Comparison of ENCODE assay signal across 9 cellular contexts in the genomic region with DNA sequence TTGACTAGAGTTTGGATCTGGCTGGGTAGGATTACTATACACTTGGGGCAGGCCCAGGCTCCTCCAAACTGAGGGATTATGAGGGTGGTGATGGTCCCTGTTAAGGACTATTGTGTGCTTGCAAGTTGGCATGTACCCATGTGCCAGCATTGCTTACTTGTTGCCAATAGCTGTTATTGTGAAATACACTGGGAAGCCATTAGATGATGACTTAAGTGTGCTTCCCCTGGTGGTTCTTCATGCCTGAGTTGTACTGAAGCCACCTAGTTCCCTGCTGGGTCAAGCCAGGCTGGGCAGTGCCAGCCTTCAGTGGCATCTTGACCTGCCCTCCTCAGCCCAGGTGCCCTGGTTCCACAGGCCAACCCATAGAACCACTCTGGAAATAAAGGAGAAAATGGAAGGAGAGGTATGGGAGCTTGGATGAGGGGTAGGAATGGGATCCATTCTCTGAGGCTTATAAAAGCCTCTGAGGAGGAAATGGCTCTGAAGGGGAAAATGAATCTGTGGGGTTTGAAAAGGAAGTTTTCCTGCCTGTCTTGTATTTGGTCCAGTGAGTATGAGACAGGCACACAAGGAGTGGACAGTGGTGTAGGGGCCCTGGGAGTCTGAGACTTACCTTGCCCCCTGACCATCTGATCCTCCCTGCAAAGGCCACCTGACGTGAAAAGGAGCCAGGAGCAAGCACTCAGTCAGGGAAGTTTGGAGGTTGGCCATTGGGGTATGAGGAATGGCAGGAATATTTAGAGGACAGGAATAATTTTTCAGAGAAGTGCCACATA. TPM values are rescaled to one million over a fixed set of nuclear protein-coding genes. Genes with fewer than 3 reads are reported as not detected.
A peak's percentile ranks its signal among the peaks of the same experiment; 100 is the strongest.
DNase-seq lines count a peak whose midpoint lies in the region; ATAC-seq, FAIRE-seq and TF ChIP-seq lines count a peak whose summit lies in the region.
"Had no signal": no experiment of that assay in that cellular context is flagged by ENCODE, and none has a peak within 500 bp of the region (broad histone marks: within the 10 kb centered on the region; RNA-seq: fewer than 3 reads in every experiment).

No MANE protein-coding gene starts in this region.

- POLR2A ChIA-PET in activated naive CD8-positive, alpha-beta T cell treated with anti-CD3 and anti-CD28 coated beads, Interleukin-2, amount 10 ng/mL, durations not matched to agents 7 days and 5 days (lab: Charles Lee): interaction anchor here (0.6 to 5.7 kb wide), 8 partner anchors 13 to 277 kb away, joined by 3 to 43 read pairs (median 14); a partner anchor contains a TSS

- intact Hi-C loops in left ventricle myocardium inferior (cut with micrococcal nuclease): no loop called here
- intact Hi-C loops in Right ventricle myocardium inferior (cut with DNase I): loop anchor here (1.0 kb wide), 1 partner anchor 124 kb away; no protein-coding TSS in a partner anchor
- intact Hi-C loops in lower lobe of right lung (cut with DNase I): no loop called here

- H3K9me3 ChIP-seq in left ventricle myocardium inferior (replicated peaks): no peaks in the 10 kb centered on the region
- no peaks in the 10 kb centered on the region for H3K9me3 ChIP-seq in lower lobe of right lung

- no peaks in the 10 kb centered on the region for H3K27me3 Mint-ChIP-seq in activated naive CD8-positive, alpha-beta T cell treated with anti-CD3 and anti-CD28 coated beads, Interleukin-2, amount 10 ng/mL, durations not matched to agents 7 days and 5 days

- H3K27me3 ChIP-seq in left ventricle myocardium inferior (ENCODE audit: low read depth): peaks cover 14% of the 10 kb centered on the region
- no peaks in the 10 kb centered on the region for H3K27me3 ChIP-seq in lower lobe of right lung (ENCODE audit: low read depth)

- H3K4me1 Mint-ChIP-seq in activated naive CD8-positive, alpha-beta T cell treated with anti-CD3 and anti-CD28 coated beads, Interleukin-2, amount 10 ng/mL, durations not matched to agents 7 days and 5 days: peaks cover 65% of the 10 kb centered on the region

- peaks cover 3% of the 10 kb centered on the region for H3K36me3 ChIP-seq in left ventricle myocardium inferior
- H3K36me3 ChIP-seq in lower lobe of right lung: peaks cover 7% of the 10 kb centered on the region

- H3K27ac ChIP-seq in left ventricle myocardium inferior (replicated peaks): peak overlapping the region; percentile 88
- H3K27ac ChIP-seq in lower lobe of right lung: peak overlapping the region; percentile 92

- H3K4me3 ChIP-seq in left ventricle myocardium inferior: peak overlapping the region; percentile 70
- peak overlapping the region; percentile 73 for H3K4me3 ChIP-seq in lower lobe of right lung

- H3K4me1 ChIP-seq in left ventricle myocardium inferior (peaks cover 93% of the 10 kb centered on the region), lower lobe of right lung (peaks cover 86% of the 10 kb centered on the region)

- H3K36me3 Mint-ChIP-seq in activated naive CD8-positive, alpha-beta T cell treated with anti-CD3 and anti-CD28 coated beads, Interleukin-2, amount 10 ng/mL, durations not matched to agents 7 days and 5 days: peaks cover 26% of the 10 kb centered on the region

- DNase-seq in left ventricle myocardium inferior (no peak), Right ventricle myocardium inferior (ENCODE audit: missing footprints) (no peak), lower lobe of right lung (no peak), GM10266 (ENCODE audit: extremely low spot score) (no peak), urothelium cell line (ENCODE audit: low spot score) (no peak)
- DNase-seq in activated naive CD8-positive, alpha-beta T cell treated with anti-CD3 and anti-CD28 coated beads, Interleukin-2, amount 10 ng/mL, durations not matched to agents 7 days and 5 days: no peak
- DNase-seq in central memory CD4-positive, alpha-beta T cell: no peak
- DNase-seq: hippocampal formation had no signal

- no peak for TF ChIP-seq CTCF in left ventricle myocardium inferior (IDR thresholded peaks at IDR 0.05; ENCODE audit: borderline replicate concordance)
- TF ChIP-seq CTCF in lower lobe of right lung (IDR thresholded peaks at IDR 0.05): no peak
- no peak for TF ChIP-seq CTCF in GM10266 (IDR thresholded peaks at IDR 0.05; ENCODE audit: control insufficient read depth, insufficient read depth, low read depth, missing control alignments)

- FAIRE-seq in urothelium cell line (lab: Jason Lieb, UNC): no peak

- peak overlapping the region; percentile 84 for H3K4me3 Mint-ChIP-seq in activated naive CD8-positive, alpha-beta T cell treated with anti-CD3 and anti-CD28 coated beads, Interleukin-2, amount 10 ng/mL, durations not matched to agents 7 days and 5 days

- no peaks in the 10 kb centered on the region for H3K9me3 Mint-ChIP-seq in activated naive CD8-positive, alpha-beta T cell treated with anti-CD3 and anti-CD28 coated beads, Interleukin-2, amount 10 ng/mL, durations not matched to agents 7 days and 5 days

- no peak for ATAC-seq in Right ventricle myocardium inferior
- no peak for ATAC-seq in activated naive CD8-positive, alpha-beta T cell treated with anti-CD3 and anti-CD28 coated beads, Interleukin-2, amount 10 ng/mL, durations not matched to agents 7 days and 5 days (ENCODE audit: low read depth)
- peak; percentile 2 to 4 for ATAC-seq in lower lobe of right lung
- no peak for ATAC-seq in HG02571 (IDR thresholded peaks at IDR 0.05; ENCODE audit: unreplicated experiment)

- peak overlapping the region; percentile 84 for H3K27ac Mint-ChIP-seq in activated naive CD8-positive, alpha-beta T cell treated with anti-CD3 and anti-CD28 coated beads, Interleukin-2, amount 10 ng/mL, durations not matched to agents 7 days and 5 days

RNA-seq across cellular contexts. Expression of a gene that starts 0.7 kb away (rescaled TPM):
- total RNA-seq in left ventricle myocardium inferior: 1.8 TPM
- total RNA-seq in Right ventricle myocardium inferior: 2.1 TPM
- 10 to 100 TPM; 27.0 to 27.8 TPM for total RNA-seq in activated naive CD8-positive, alpha-beta T cell treated with anti-CD3 and anti-CD28 coated beads, Interleukin-2, amount 10 ng/mL, durations not matched to agents 7 days and 5 days
- total RNA-seq in lower lobe of right lung: 14.1 TPM

RNA-seq across cellular contexts. Expression of a gene that starts 2.1 kb away (rescaled TPM):
- total RNA-seq in left ventricle myocardium inferior (0.71 TPM), Right ventricle myocardium inferior (0.57 TPM), lower lobe of right lung (5.9 TPM)
- 10 to 100 TPM; 19.4 to 21.2 TPM for total RNA-seq in activated naive CD8-positive, alpha-beta T cell treated with anti-CD3 and anti-CD28 coated beads, Interleukin-2, amount 10 ng/mL, durations not matched to agents 7 days and 5 days

RNA-seq across cellular contexts. Expression of a gene that starts 4.2 kb away (rescaled TPM):
- total RNA-seq in left ventricle myocardium inferior (3.1 TPM), Right ventricle myocardium inferior (4.3 TPM), lower lobe of right lung (16.4 TPM)
- total RNA-seq in activated naive CD8-positive, alpha-beta T cell treated with anti-CD3 and anti-CD28 coated beads, Interleukin-2, amount 10 ng/mL, durations not matched to agents 7 days and 5 days: 10 to 100 TPM; 33.7 to 34.8 TPM

RNA-seq across cellular contexts. Expression of a gene that starts 12.4 kb away (rescaled TPM):
- 23.4 TPM for total RNA-seq in left ventricle myocardium inferior
- 23.0 TPM for total RNA-seq in Right ventricle myocardium inferior
- 10 to 100 TPM; 28.7 to 31.1 TPM for total RNA-seq in activated naive CD8-positive, alpha-beta T cell treated with anti-CD3 and anti-CD28 coated beads, Interleukin-2, amount 10 ng/mL, durations not matched to agents 7 days and 5 days
- 22.0 TPM for total RNA-seq in lower lobe of right lung

RNA-seq across cellular contexts. Expression of a gene that starts 12.4 kb away (rescaled TPM):
- total RNA-seq in left ventricle myocardium inferior: 6.9 TPM
- 8.3 TPM for total RNA-seq in Right ventricle myocardium inferior
- total RNA-seq in activated naive CD8-positive, alpha-beta T cell treated with anti-CD3 and anti-CD28 coated beads, Interleukin-2, amount 10 ng/mL, durations not matched to agents 7 days and 5 days: 10 to 100 TPM; 36.0 to 41.9 TPM
- total RNA-seq in lower lobe of right lung: 22.7 TPM

Comparison
In these comparisons a context has a peak if more than half of its experiments do, and no peak if none do; other contexts are left out.
1. ATAC-seq: peak in lower lobe of right lung (2 of 2); none in Right ventricle myocardium inferior (single experiment), activated naive CD8-positive, alpha-beta T cell treated with anti-CD3 and anti-CD28 coated beads, Interleukin-2, amount 10 ng/mL, durations not matched to agents 7 days and 5 days (single experiment) and HG02571 (single experiment).